ENCODE assay signal across 8 cellular contexts in genomic region chr12:107917912-107918800, GRCh38.
DNase-seq lines count a peak whose midpoint lies in the region; FAIRE-seq lines count a peak whose summit lies in the region.

No MANE protein-coding gene starts in this region.

- FAIRE-seq in RCC 7860 (lab: Jason Lieb, UNC) = no peak

- peak; percentile 11 for DNase-seq in stimulated activated CD4-positive, alpha-beta T cell treated with anti-CD3 and anti-CD28 coated beads, Interleukin-15, amount 100 ng/mL, for 24 hours
- no peak for DNase-seq in stimulated activated CD4-positive, alpha-beta T cell treated with anti-CD3 and anti-CD28 coated beads, Interleukin-4, amount 100 ng/mL, for 24 hours
- peak; percentile 39 for DNase-seq in NCI-H2196 treated with DMSO at 0.1 percent for 48 hours (lab: John Stamatoyannopoulos, UW; ENCODE audit: unreplicated experiment)
- DNase-seq in cerebellar cortex (ENCODE audit: low spot score) = peak; percentile 69
- DNase-seq in mucosa of gallbladder (ENCODE audit: low spot score) = peak; percentile 16
- no peak for DNase-seq in hepatic stellate cell (ENCODE audit: low spot score)
- DNase-seq in RCC 7860 (ENCODE audit: low spot score) = no peak
- DNase-seq in NK-92 (lab: John Stamatoyannopoulos, UW; ENCODE audit: unreplicated experiment) = no peak

Comparison
In these comparisons a context has a peak if more than half of its experiments do, and no peak if none do; other contexts are left out.
1. DNase-seq: peak in stimulated activated CD4-positive, alpha-beta T cell treated with anti-CD3 and anti-CD28 coated beads, Interleukin-15, amount 100 ng/mL, for 24 hours (single experiment), NCI-H2196 treated with DMSO at 0.1 percent for 48 hours (single experiment), cerebellar cortex (single experiment) and mucosa of gallbladder (single experiment); none in stimulated activated CD4-positive, alpha-beta T cell treated with anti-CD3 and anti-CD28 coated beads, Interleukin-4, amount 100 ng/mL, for 24 hours (single experiment), hepatic stellate cell (single experiment), RCC 7860 (single experiment) and NK-92 (single experiment).